ENCODE assay signal across 1 cellular context in the genomic region with DNA sequence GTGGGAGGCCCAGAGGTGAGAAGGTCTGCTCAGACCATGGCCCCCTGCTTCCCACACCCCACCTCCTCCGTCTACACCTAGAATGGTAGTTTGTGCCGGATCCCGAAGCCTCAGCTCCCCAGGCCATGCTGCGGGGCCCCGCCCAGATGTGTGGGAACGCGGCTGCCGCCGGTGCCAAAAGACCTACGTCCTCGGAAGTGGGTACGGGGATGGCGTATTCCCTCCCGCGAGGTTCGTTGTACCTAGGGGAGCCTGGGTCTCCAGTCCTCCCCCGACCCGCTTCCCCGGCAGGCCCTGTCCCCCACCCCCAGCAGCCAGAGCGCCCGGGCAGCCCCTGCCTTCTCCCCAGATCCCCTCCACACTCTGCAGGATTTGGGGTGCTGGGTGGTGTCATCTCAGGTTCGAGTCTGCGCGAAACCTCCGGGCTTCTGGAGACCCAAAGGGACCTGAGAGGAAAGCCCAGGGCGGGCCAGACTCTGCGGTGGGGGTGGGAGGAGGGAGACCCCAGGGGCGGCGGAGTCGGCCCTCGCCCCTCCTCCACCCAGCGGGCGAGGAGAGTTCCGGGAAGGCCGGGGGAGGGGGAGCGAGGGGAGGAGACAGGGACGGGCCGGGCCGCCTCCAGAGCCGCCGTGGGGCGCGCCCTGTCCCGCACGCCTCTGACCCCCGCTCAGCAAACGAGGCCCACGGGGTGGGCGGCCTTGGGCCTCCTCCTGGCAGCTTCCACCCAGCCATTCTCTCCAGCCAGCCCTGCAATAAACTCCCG.
TF ChIP-seq lines count a peak whose summit lies in the region.

No MANE protein-coding gene starts in this region.

TF ChIP-seq in H1, 55 proteins besides CTCF, POLR2A, EP300 and RAD21:
- TF ChIP-seq SUZ12 (IDR thresholded peaks at IDR 0.05; ENCODE audit: low read length) (no peak; the same call in 1 of the 2 replicates), EGR1 (IDR thresholded peaks at IDR 0.05; ENCODE audit: borderline replicate concordance, low read depth, low read length) (no peak), CBX8 (IDR thresholded peaks at IDR 0.05; ENCODE audit: borderline replicate concordance, low read depth, low read length) (no peak), RXRA (IDR thresholded peaks at IDR 0.05; ENCODE audit: insufficient read depth, low read depth, low read length) (no peak), RNF2 (IDR thresholded peaks at IDR 0.05; ENCODE audit: borderline replicate concordance, low read depth, low read length, missing control alignments, poor library complexity, severe bottlenecking) (no peak), MAFK (IDR thresholded peaks at IDR 0.05; ENCODE audit: low read depth, low read length) (no peak), EZH2 (IDR thresholded peaks at IDR 0.05; ENCODE audit: low read depth, low read length, severe bottlenecking) (no peak), TEAD4 (IDR thresholded peaks at IDR 0.05; ENCODE audit: low read depth, low read length) (no peak), YY1 (IDR thresholded peaks at IDR 0.05; ENCODE audit: low read depth, low read length) (no peak)
- TF ChIP-seq, protein P1, sequence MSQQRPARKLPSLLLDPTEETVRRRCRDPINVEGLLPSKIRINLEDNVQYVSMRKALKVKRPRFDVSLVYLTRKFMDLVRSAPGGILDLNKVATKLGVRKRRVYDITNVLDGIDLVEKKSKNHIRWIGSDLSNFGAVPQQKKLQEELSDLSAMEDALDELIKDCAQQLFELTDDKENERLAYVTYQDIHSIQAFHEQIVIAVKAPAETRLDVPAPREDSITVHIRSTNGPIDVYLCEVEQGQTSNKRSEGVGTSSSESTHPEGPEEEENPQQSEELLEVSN (IDR thresholded peaks at IDR 0.05): no peak
- TF ChIP-seq, protein P2, sequence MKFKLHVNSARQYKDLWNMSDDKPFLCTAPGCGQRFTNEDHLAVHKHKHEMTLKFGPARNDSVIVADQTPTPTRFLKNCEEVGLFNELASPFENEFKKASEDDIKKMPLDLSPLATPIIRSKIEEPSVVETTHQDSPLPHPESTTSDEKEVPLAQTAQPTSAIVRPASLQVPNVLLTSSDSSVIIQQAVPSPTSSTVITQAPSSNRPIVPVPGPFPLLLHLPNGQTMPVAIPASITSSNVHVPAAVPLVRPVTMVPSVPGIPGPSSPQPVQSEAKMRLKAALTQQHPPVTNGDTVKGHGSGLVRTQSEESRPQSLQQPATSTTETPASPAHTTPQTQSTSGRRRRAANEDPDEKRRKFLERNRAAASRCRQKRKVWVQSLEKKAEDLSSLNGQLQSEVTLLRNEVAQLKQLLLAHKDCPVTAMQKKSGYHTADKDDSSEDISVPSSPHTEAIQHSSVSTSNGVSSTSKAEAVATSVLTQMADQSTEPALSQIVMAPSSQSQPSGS (IDR thresholded peaks at IDR 0.05; ENCODE audit: low read length): no peak
